In genomic region chr1:211258756-211259595, GRCh38 we compare ENCODE assay signal across 1 cellular context.
TF ChIP-seq lines count a peak whose summit lies in the region.

Gene RCOR3 (plus strand): TSS chr1:211259366. CDS start chr1:211259561, 195 bp downstream.

TF ChIP-seq in HEK293, 187 proteins besides CTCF, POLR2A, EP300 and RAD21 (continued from another document and continues in another):
- TF ChIP-seq ATF2 (tag by site-specific recombination; IDR thresholded peaks at IDR 0.05; ENCODE audit: low read depth) (no peak), ZSCAN30 (tag by site-specific recombination; IDR thresholded peaks at IDR 0.05) (peak; percentile 99), ZNF202 (tag by site-specific recombination; IDR thresholded peaks at IDR 0.05; ENCODE audit: borderline replicate concordance) (no peak), ZNF169 (tag by site-specific recombination; IDR thresholded peaks at IDR 0.05) (no peak), OVOL3 (tag by site-specific recombination; IDR thresholded peaks at IDR 0.05) (peak; percentile 72), ZNF585B (tag by site-specific recombination; IDR thresholded peaks at IDR 0.05) (no peak), KLF7 (tag by site-specific recombination; IDR thresholded peaks at IDR 0.05; ENCODE audit: borderline replicate concordance) (peak; percentile 94), ZNF521 (tag by site-specific recombination; IDR thresholded peaks at IDR 0.05) (no peak), ZBTB20 (tag by site-specific recombination; IDR thresholded peaks at IDR 0.05) (peak; percentile 68), ZNF37A (tag by site-specific recombination; IDR thresholded peaks at IDR 0.05) (no peak; the same call in 1 of the 2 replicates), ZNF426 (tag by site-specific recombination; IDR thresholded peaks at IDR 0.05) (no peak), ZNF658 (tag by site-specific recombination; IDR thresholded peaks at IDR 0.05) (no peak), ZNF677 (tag by site-specific recombination; IDR thresholded peaks at IDR 0.05) (no peak), ZNF248 (tag by site-specific recombination; IDR thresholded peaks at IDR 0.05) (no peak), GLIS2 (tag by site-specific recombination; IDR thresholded peaks at IDR 0.05) (peak; percentile 98), ZNF529 (tag by site-specific recombination; IDR thresholded peaks at IDR 0.05; ENCODE audit: insufficient replicate concordance) (no peak), ZNF624 (tag by site-specific recombination; IDR thresholded peaks at IDR 0.05) (0 out of 2 replicates have a peak, but pooled peaks have one; percentile 41), KLF10 (tag by site-specific recombination; IDR thresholded peaks at IDR 0.05) (peak; percentile 63; the same call in 1 of the 2 replicates), ZXDB (tag by site-specific recombination; IDR thresholded peaks at IDR 0.05) (peak; percentile 97), ZIC2 (tag by site-specific recombination; IDR thresholded peaks at IDR 0.05) (peak; percentile 84), BCL11B (tag by site-specific recombination; IDR thresholded peaks at IDR 0.05; ENCODE audit: low read depth) (peak; percentile 98), ZNF23 (tag by site-specific recombination; IDR thresholded peaks at IDR 0.05; ENCODE audit: borderline replicate concordance) (no peak), ZNF16 (tag by site-specific recombination; IDR thresholded peaks at IDR 0.05; ENCODE audit: low read depth) (no peak), ZFHX2 (tag by site-specific recombination; conservative IDR thresholded peaks at IDR 0.05) (peak; percentile 88), RBAK (tag by site-specific recombination; IDR thresholded peaks at IDR 0.05) (no peak), MYNN (tag by site-specific recombination; IDR thresholded peaks at IDR 0.05; ENCODE audit: borderline replicate concordance) (peak; percentile 60; the same call in 1 of the 2 replicates), ZNF645 (tag by site-specific recombination; IDR thresholded peaks at IDR 0.05) (no peak), ZNF48 (tag by site-specific recombination; IDR thresholded peaks at IDR 0.05) (no peak), ZNF692 (tag by site-specific recombination; IDR thresholded peaks at IDR 0.05) (peak; percentile 85), ZNF791 (tag by site-specific recombination; IDR thresholded peaks at IDR 0.05) (no peak), ZNF324 (tag by site-specific recombination; IDR thresholded peaks at IDR 0.05) (peak; percentile 96), ZEB2 (tag by site-specific recombination; IDR thresholded peaks at IDR 0.05) (peak; percentile 99), ZNF311 (tag by site-specific recombination; IDR thresholded peaks at IDR 0.05; ENCODE audit: borderline replicate concordance) (no peak), ZNF394 (tag by site-specific recombination; IDR thresholded peaks at IDR 0.05; ENCODE audit: borderline replicate concordance) (peak; percentile 72), KLF16 (tag by site-specific recombination; IDR thresholded peaks at IDR 0.05) (peak; percentile 98), ZNF416 (tag by site-specific recombination; IDR thresholded peaks at IDR 0.05) (no peak), ZNF362 (tag by site-specific recombination; IDR thresholded peaks at IDR 0.05) (no peak), ZNF639 (tag by site-specific recombination; IDR thresholded peaks at IDR 0.05) (peak; percentile 91), ZNF24 (tag by site-specific recombination; IDR thresholded peaks at IDR 0.05) (peak; percentile 78), SP3 (tag by site-specific recombination; IDR thresholded peaks at IDR 0.05) (peak; percentile 73), ZNF184 (tag by site-specific recombination; IDR thresholded peaks at IDR 0.05) (peak; percentile 68), KLF1 (tag by site-specific recombination; IDR thresholded peaks at IDR 0.05) (peak; percentile 67), ZBTB6 (tag by site-specific recombination; IDR thresholded peaks at IDR 0.05) (peak; percentile 53; the same call in 1 of the 2 replicates), REPIN1 (tag by site-specific recombination; IDR thresholded peaks at IDR 0.05; ENCODE audit: low read depth) (no peak; the same call in 1 of the 2 replicates), ZNF571 (tag by site-specific recombination; IDR thresholded peaks at IDR 0.05) (no peak), ZFP41 (tag by site-specific recombination; IDR thresholded peaks at IDR 0.05; ENCODE audit: borderline replicate concordance) (peak; percentile 84; the same call in 1 of the 2 replicates), ZBTB26 (tag by site-specific recombination; optimal IDR thresholded peaks at IDR 0.05) (peak; percentile 98), SETDB1 (IDR thresholded peaks at IDR 0.05; ENCODE audit: insufficient read length, low read length) (no peak), ZNF830 (tag by site-specific recombination; IDR thresholded peaks at IDR 0.05; ENCODE audit: low read depth) (no peak), ZNF596 (tag by site-specific recombination; IDR thresholded peaks at IDR 0.05) (peak; percentile 43; the same call in 1 of the 2 replicates), ZNF664 (tag by site-specific recombination; IDR thresholded peaks at IDR 0.05) (no peak), ZNF747 (tag by site-specific recombination; IDR thresholded peaks at IDR 0.05) (no peak), ZSCAN23 (tag by site-specific recombination; IDR thresholded peaks at IDR 0.05) (peak; percentile 83), ZNF10 (tag by site-specific recombination; IDR thresholded peaks at IDR 0.05) (peak; percentile 44; the same call in 1 of the 2 replicates)
- TF ChIP-seq, protein P1, sequence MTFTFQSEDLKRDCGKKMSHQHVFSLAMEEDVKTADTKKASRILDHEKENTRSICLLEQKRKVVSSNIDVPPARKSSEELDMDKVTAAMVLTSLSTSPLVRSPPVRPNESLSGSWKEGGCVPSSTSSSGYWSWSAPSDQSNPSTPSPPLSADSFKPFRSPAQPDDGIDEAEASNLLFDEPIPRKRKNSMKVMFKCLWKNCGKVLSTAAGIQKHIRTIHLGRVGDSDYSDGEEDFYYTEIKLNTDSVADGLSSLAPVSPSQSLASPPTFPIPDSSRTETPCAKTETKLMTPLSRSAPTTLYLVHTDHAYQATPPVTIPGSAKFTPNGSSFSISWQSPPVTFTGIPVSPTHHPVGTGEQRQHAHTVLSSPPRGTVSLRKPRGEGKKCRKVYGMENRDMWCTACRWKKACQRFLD (tag by site-specific recombination; IDR thresholded peaks at IDR 0.05): no peak
- TF ChIP-seq, protein P2, sequence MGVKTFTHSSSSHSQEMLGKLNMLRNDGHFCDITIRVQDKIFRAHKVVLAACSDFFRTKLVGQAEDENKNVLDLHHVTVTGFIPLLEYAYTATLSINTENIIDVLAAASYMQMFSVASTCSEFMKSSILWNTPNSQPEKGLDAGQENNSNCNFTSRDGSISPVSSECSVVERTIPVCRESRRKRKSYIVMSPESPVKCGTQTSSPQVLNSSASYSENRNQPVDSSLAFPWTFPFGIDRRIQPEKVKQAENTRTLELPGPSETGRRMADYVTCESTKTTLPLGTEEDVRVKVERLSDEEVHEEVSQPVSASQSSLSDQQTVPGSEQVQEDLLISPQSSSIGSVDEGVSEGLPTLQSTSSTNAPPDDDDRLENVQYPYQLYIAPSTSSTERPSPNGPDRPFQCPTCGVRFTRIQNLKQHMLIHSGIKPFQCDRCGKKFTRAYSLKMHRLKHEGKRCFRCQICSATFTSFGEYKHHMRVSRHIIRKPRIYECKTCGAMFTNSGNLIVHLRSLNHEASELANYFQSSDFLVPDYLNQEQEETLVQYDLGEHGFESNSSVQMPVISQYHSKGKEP (tag by site-specific recombination; IDR thresholded peaks at IDR 0.05): no peak
- TF ChIP-seq, protein P3, sequence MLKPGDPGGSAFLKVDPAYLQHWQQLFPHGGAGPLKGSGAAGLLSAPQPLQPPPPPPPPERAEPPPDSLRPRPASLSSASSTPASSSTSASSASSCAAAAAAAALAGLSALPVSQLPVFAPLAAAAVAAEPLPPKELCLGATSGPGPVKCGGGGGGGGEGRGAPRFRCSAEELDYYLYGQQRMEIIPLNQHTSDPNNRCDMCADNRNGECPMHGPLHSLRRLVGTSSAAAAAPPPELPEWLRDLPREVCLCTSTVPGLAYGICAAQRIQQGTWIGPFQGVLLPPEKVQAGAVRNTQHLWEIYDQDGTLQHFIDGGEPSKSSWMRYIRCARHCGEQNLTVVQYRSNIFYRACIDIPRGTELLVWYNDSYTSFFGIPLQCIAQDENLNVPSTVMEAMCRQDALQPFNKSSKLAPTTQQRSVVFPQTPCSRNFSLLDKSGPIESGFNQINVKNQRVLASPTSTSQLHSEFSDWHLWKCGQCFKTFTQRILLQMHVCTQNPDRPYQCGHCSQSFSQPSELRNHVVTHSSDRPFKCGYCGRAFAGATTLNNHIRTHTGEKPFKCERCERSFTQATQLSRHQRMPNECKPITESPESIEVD (tag by site-specific recombination; IDR thresholded peaks at IDR 0.05): no peak
- TF ChIP-seq, protein P4, sequence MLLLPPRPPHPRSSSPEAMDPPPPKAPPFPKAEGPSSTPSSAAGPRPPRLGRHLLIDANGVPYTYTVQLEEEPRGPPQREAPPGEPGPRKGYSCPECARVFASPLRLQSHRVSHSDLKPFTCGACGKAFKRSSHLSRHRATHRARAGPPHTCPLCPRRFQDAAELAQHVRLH (tag by site-specific recombination; IDR thresholded peaks at IDR 0.05): peak; percentile 72
- TF ChIP-seq, protein P5, sequence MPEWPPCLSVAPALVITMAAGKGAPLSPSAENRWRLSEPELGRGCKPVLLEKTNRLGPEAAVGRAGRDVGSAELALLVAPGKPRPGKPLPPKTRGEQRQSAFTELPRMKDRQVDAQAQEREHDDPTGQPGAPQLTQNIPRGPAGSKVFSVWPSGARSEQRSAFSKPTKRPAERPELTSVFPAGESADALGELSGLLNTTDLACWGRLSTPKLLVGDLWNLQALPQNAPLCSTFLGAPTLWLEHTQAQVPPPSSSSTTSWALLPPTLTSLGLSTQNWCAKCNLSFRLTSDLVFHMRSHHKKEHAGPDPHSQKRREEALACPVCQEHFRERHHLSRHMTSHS (tag by site-specific recombination; IDR thresholded peaks at IDR 0.05): peak; percentile 58; the same call in 1 of the 2 replicates
